Comparison of ENCODE assay signal across 10 cellular contexts in genomic region chr1:153697191-153697872, GRCh38. TPM values are rescaled to one million over a fixed set of nuclear protein-coding genes. Genes with fewer than 3 reads are reported as not detected.
DNase-seq lines count a peak whose midpoint lies in the region; ATAC-seq and TF ChIP-seq lines count a peak whose summit lies in the region.
"Had no signal": no experiment of that assay in that cellular context is flagged by ENCODE, and none has a peak within 500 bp of the region (broad histone marks: within the 10 kb centered on the region; RNA-seq: fewer than 3 reads in every experiment).

No MANE protein-coding gene starts in this region.

- H3K9me3 ChIP-seq in HUES6 (ENCODE audit: control insufficient read depth, insufficient read depth, low read depth, low read length) (no peaks in the 10 kb centered on the region), right lobe of liver (no peaks in the 10 kb centered on the region), thoracic aorta (no peaks in the 10 kb centered on the region)

- H3K36me3 ChIP-seq in HUES6 (ENCODE audit: control insufficient read depth, insufficient read depth, low read length), result no peaks in the 10 kb centered on the region
- no peaks in the 10 kb centered on the region for H3K36me3 ChIP-seq in right lobe of liver
- H3K36me3 ChIP-seq in thoracic aorta, result peaks cover 13% of the 10 kb centered on the region

- TF ChIP-seq POLR2A in right lobe of liver (IDR thresholded peaks at IDR 0.05), result no peak

- TF ChIP-seq CTCF in right lobe of liver (IDR thresholded peaks at IDR 0.05) (no peak), thoracic aorta (IDR thresholded peaks at IDR 0.05) (peak; percentile 17), GM20000 (IDR thresholded peaks at IDR 0.05; ENCODE audit: extremely low read depth, missing control alignments) (no peak)

- peak overlapping the region; percentile 39 for H3K4me3 ChIP-seq in HUES6 (ENCODE audit: low read depth, low read length)
- H3K4me3 ChIP-seq in right lobe of liver, result no peak overlapping the region
- peak overlapping the region; percentile 57 for H3K4me3 ChIP-seq in thoracic aorta

- H3K4me1 ChIP-seq in HUES6 (ENCODE audit: control insufficient read depth, insufficient read depth, low read length) (peaks cover 29% of the 10 kb centered on the region), right lobe of liver (no peaks in the 10 kb centered on the region), thoracic aorta (ENCODE audit: control insufficient read depth in 1 of 2, low read depth in 2 of 2) (peaks cover 23 to 31% of the 10 kb centered on the region in 2 donors)

- H3K9ac ChIP-seq in HUES6 (ENCODE audit: low read length), result peak overlapping the region; percentile 68

- intact Hi-C loops in right lobe of liver (cut with DNase I), result no loop called here

- ATAC-seq in right lobe of liver, result peak; percentile 23 to 47 (median 43)
- peak; percentile 62 for ATAC-seq in thoracic aorta (ENCODE audit: insufficient number of reproducible peaks, low FRiP score, low read depth)

- WGBS in right lobe of liver (ENCODE audit: insufficient coverage, low coverage, low lambda C conversion rate, missing lambda C conversion rate), result 79% methylated on average over 5 of the region's 11 CpGs

- H3K27ac ChIP-seq in HUES6 (ENCODE audit: low read depth, low read length) (peak overlapping the region; percentile 80), right lobe of liver (peak overlapping the region; percentile 34 to 62 (median 43)), thoracic aorta (peak overlapping the region; percentile 98 to 100)

- H3K27me3 ChIP-seq in HUES6 (ENCODE audit: control insufficient read depth, insufficient read depth, low read length) (no peaks in the 10 kb centered on the region), right lobe of liver (no peaks in the 10 kb centered on the region), thoracic aorta (replicated peaks; ENCODE audit: insufficient read depth) (no peaks in the 10 kb centered on the region)

- DNase-seq in dermis blood vessel endothelial cell, result peak; percentile 47
- DNase-seq in right lobe of liver, result no peak
- DNase-seq in thoracic aorta (ENCODE audit: low spot score), result peak; percentile 75
- DNase-seq in GM20000 (ENCODE audit: low spot score), result no peak
- no peak for DNase-seq in SW 1271 (lab: John Stamatoyannopoulos, UW)
- no peak for DNase-seq in activated T-cell treated with anti-CD3 and anti-CD28 coated beads for 4 hours
- DNase-seq in pons (ENCODE audit: low spot score), result no peak
- DNase-seq: NCI-H345 had no signal

RNA-seq across cellular contexts. Expression of gene NPR1, which starts 18.8 kb away (rescaled TPM):
- total RNA-seq in dermis blood vessel endothelial cell (54.4 and 56.5 TPM in 2 replicates), right lobe of liver (10 to 100 TPM in 1 of 6 experiments, 1 to 10 TPM in 5; 5.0 to 14.4 (median 5.7) TPM), thoracic aorta (100 to 1,000 TPM; 279 to 293 TPM)
- total RNA-seq: activated CD8-positive, alpha-beta memory T cell treated with anti-CD3 and anti-CD28 coated beads for 36 hours had no signal

RNA-seq across cellular contexts. Expression of gene ILF2, which starts 26.5 kb away (rescaled TPM):
- 267 and 268 TPM in 2 replicates for total RNA-seq in dermis blood vessel endothelial cell
- 10 to 100 TPM; 30.2 to 55.9 (median 38.7) TPM for total RNA-seq in right lobe of liver
- total RNA-seq in thoracic aorta, result 10 to 100 TPM; 75.7 to 81.8 TPM

RNA-seq across cellular contexts. Expression of gene INTS3, which starts 30.5 kb away (rescaled TPM):
- total RNA-seq in dermis blood vessel endothelial cell, result 31.3 and 42.7 TPM in 2 replicates
- total RNA-seq in right lobe of liver, result 10 to 100 TPM; 16.5 to 29.1 (median 22.6) TPM
- total RNA-seq in thoracic aorta, result 10 to 100 TPM; 63.8 to 68.8 TPM

RNA-seq across cellular contexts. Expression of gene SNAPIN, which starts 38.8 kb away (rescaled TPM):
- total RNA-seq in dermis blood vessel endothelial cell (45.6 and 60.8 TPM in 2 replicates), right lobe of liver (10 to 100 TPM; 14.6 to 33.2 (median 18.0) TPM), thoracic aorta (10 to 100 TPM; 37.9 to 41.6 TPM)

Comparison
In these comparisons a context has a peak if more than half of its experiments do, and no peak if none do; other contexts are left out.
1. H3K27ac ChIP-seq: peak in every context shown above with its lines; median percentile 99 in thoracic aorta; 80 in HUES6; 43 in right lobe of liver.
2. H3K4me3 ChIP-seq: peak in HUES6 (single experiment) and thoracic aorta (single experiment); none in right lobe of liver (0 of 3).
3. DNase-seq: peak in dermis blood vessel endothelial cell (single experiment) and thoracic aorta (single experiment); none in right lobe of liver (0 of 3), GM20000 (single experiment), SW 1271 (0 of 2), activated T-cell treated with anti-CD3 and anti-CD28 coated beads for 4 hours (single experiment) and pons (single experiment).